In genomic region chr20:11103866-11104265, GRCh38 we compare ENCODE assay signal across 24 cellular contexts.
A peak's percentile ranks its signal among the peaks of the same experiment; 100 is the strongest.
DNase-seq lines count a peak whose midpoint lies in the region; ATAC-seq, FAIRE-seq and TF ChIP-seq lines count a peak whose summit lies in the region.
"Had no signal": no experiment of that assay in that cellular context is flagged by ENCODE, and none has a peak within 500 bp of the region (broad histone marks: within the 10 kb centered on the region; RNA-seq: fewer than 3 reads in every experiment).

No MANE protein-coding gene starts in this region.

- no peaks in the 10 kb centered on the region for H3K36me3 Mint-ChIP-seq in activated naive CD4-positive, alpha-beta T cell treated with anti-CD3 and anti-CD28 coated beads for 36 hours (ENCODE audit: low read depth)
- H3K36me3 Mint-ChIP-seq: CD14-positive monocyte; CD8-positive, alpha-beta memory T cell had no signal

- DNase-seq in M059J (ENCODE audit: low read depth) (peak; percentile 20), bronchial epithelial cell (ENCODE audit: low read depth) (peak; percentile 48), fibroblast of peridontal ligament (ENCODE audit: extremely low read depth) (peak; percentile 60), stromal cell of bone marrow (ENCODE audit: low read depth) (peak; percentile 18), Karpas-422 (no peak)
- no peak for DNase-seq in activated naive CD4-positive, alpha-beta T cell treated with anti-CD3 and anti-CD28 coated beads for 36 hours
- DNase-seq: BE2C; CD8-positive, alpha-beta memory T cell; DMS 273 treated with DMSO at 0.1 percent for 48 hours; DMS79; KBM-7; NCI-H1092 treated with DMSO at 0.1 percent for 48 hours; NCI-H1436 treated with DMSO at 0.1 percent for 48 hours; NCI-H187 treated with DMSO at 0.1 percent for 48 hours; NCI-H446; NCI-H524 treated with DMSO at 0.1 percent for 48 hours; NCI-H774; SK-N-SH; SW 1271 had no signal

- H3K4me1 ChIP-seq in Karpas-422 (ENCODE audit: low read length), result no peaks in the 10 kb centered on the region
- H3K4me1 ChIP-seq: BE2C had no signal

- H3K27ac Mint-ChIP-seq in activated naive CD4-positive, alpha-beta T cell treated with anti-CD3 and anti-CD28 coated beads for 36 hours, result no peak overlapping the region
- H3K27ac Mint-ChIP-seq: CD14-positive monocyte; CD8-positive, alpha-beta memory T cell had no signal

- CTCF ChIA-PET in activated naive CD4-positive, alpha-beta T cell treated with anti-CD3 and anti-CD28 coated beads for 36 hours (lab: Charles Lee), result no interaction called here

- H3K4me1 Mint-ChIP-seq in activated naive CD4-positive, alpha-beta T cell treated with anti-CD3 and anti-CD28 coated beads for 36 hours (ENCODE audit: low read depth), result no peaks in the 10 kb centered on the region
- H3K4me1 Mint-ChIP-seq: CD8-positive, alpha-beta memory T cell had no signal

- FAIRE-seq in bronchial epithelial cell (lab: Jason Lieb, UNC), result no peak
- FAIRE-seq: GM12892, H54, HTR-8/SVneo had no signal

- no peaks in the 10 kb centered on the region for H3K79me2 ChIP-seq in Karpas-422 (ENCODE audit: low read length)

- no peak overlapping the region for H3K9ac ChIP-seq in Karpas-422 (ENCODE audit: low read length)
- H3K9ac ChIP-seq: SK-N-SH had no signal

- H3K4me2 ChIP-seq in Karpas-422 (ENCODE audit: low read depth, low read length, poor library complexity, severe bottlenecking), result no peak overlapping the region
- H3K4me2 ChIP-seq: SK-N-SH had no signal

- no peaks in the 10 kb centered on the region for H3K27me3 Mint-ChIP-seq in activated naive CD4-positive, alpha-beta T cell treated with anti-CD3 and anti-CD28 coated beads for 36 hours (ENCODE audit: low read depth)
- H3K27me3 Mint-ChIP-seq: CD8-positive, alpha-beta memory T cell had no signal

- no peak overlapping the region for H2AFZ ChIP-seq in Karpas-422 (ENCODE audit: low read length)

- H3K4me3 ChIP-seq in bronchial epithelial cell (ENCODE audit: low read depth, low read length), result no peak overlapping the region
- H3K4me3 ChIP-seq in Karpas-422 (ENCODE audit: low read length), result no peak overlapping the region

- no peak overlapping the region for H3K4me3 Mint-ChIP-seq in activated naive CD4-positive, alpha-beta T cell treated with anti-CD3 and anti-CD28 coated beads for 36 hours
- H3K4me3 Mint-ChIP-seq: CD14-positive monocyte; CD8-positive, alpha-beta memory T cell had no signal

- H3K9me3 Mint-ChIP-seq in activated naive CD4-positive, alpha-beta T cell treated with anti-CD3 and anti-CD28 coated beads for 36 hours, result peaks cover 6% of the 10 kb centered on the region
- H3K9me3 Mint-ChIP-seq: CD14-positive monocyte had no signal

- H3K27me3 ChIP-seq in bronchial epithelial cell (ENCODE audit: control insufficient read depth, insufficient read depth, low read length) (no peaks in the 10 kb centered on the region), Karpas-422 (ENCODE audit: low read length) (no peaks in the 10 kb centered on the region)
- H3K27me3 ChIP-seq: BE2C had no signal

- no peaks in the 10 kb centered on the region for H3K9me3 ChIP-seq in Karpas-422 (ENCODE audit: low read length)
- H3K9me3 ChIP-seq: BE2C, SK-N-SH had no signal

- H3K27ac ChIP-seq in Karpas-422 (ENCODE audit: low read length), result no peak overlapping the region

- ATAC-seq in GM19351 (IDR thresholded peaks at IDR 0.05; ENCODE audit: unreplicated experiment), result no peak

- H4K20me1 ChIP-seq in Karpas-422 (ENCODE audit: insufficient read depth, low read depth, low read length), result no peaks in the 10 kb centered on the region

- no peak for TF ChIP-seq CTCF in bronchial epithelial cell (IDR thresholded peaks at IDR 0.05; ENCODE audit: insufficient read depth, low read length, severe bottlenecking)

- no peaks in the 10 kb centered on the region for H3K36me3 ChIP-seq in bronchial epithelial cell (ENCODE audit: control insufficient read depth, insufficient read depth, low read length)
- H3K36me3 ChIP-seq in Karpas-422 (ENCODE audit: insufficient read depth, low read length), result no peaks in the 10 kb centered on the region
- H3K36me3 ChIP-seq: BE2C had no signal

- H3K9me2 ChIP-seq in Karpas-422 (replicated peaks; ENCODE audit: insufficient read depth, low read length), result 0 out of 2 replicates have a peak, but pooled peaks cover 4% of the 10 kb centered on the region
- H3K9me2 ChIP-seq: SK-N-SH had no signal

- intact Hi-C loops in activated naive CD4-positive, alpha-beta T cell treated with anti-CD3 and anti-CD28 coated beads for 36 hours (cut with micrococcal nuclease), result no loop called here

Comparison
In these comparisons a context has a peak if more than half of its experiments do, and no peak if none do; other contexts are left out.
1. DNase-seq: peak in M059J (single experiment), bronchial epithelial cell (single experiment), fibroblast of peridontal ligament (single experiment) and stromal cell of bone marrow (single experiment); none in activated naive CD4-positive, alpha-beta T cell treated with anti-CD3 and anti-CD28 coated beads for 36 hours (single experiment) and Karpas-422 (single experiment).